Comparison of ENCODE assay signal across 14 cellular contexts in the genomic region with DNA sequence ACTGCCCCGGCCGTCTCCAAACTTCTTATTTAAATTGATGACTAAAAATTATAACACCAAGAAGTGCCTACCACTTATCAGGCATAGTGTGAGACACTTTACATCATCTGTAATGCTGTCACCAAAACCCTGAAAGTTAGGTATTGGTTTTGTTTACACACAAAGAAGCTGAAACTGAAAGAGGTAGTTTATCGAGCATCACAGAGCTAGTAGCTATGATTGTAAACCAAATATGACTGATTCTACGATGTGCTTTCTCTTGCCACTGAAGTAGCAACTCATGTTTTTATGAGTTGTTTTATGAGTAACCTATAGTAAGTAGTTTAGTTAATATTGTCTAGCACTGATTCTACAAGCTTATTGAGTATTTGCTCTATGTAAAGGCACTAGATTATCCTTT. TPM values are rescaled to one million over a fixed set of nuclear protein-coding genes. Genes with fewer than 3 reads are reported as not detected.
DNase-seq lines count a peak whose midpoint lies in the region; ATAC-seq, FAIRE-seq and TF ChIP-seq lines count a peak whose summit lies in the region.
"Had no signal": no experiment of that assay in that cellular context is flagged by ENCODE, and none has a peak within 500 bp of the region (broad histone marks: within the 10 kb centered on the region; RNA-seq: fewer than 3 reads in every experiment).

No MANE protein-coding gene starts in this region.

- H3K9ac ChIP-seq in endodermal cell (ENCODE audit: extremely low read depth, low read length, poor library complexity, severe bottlenecking), result no peak overlapping the region
- H3K9ac ChIP-seq: BLaER1 had no signal

- no peaks in the 10 kb centered on the region for H3K9me3 Mint-ChIP-seq in endodermal cell
- H3K9me3 Mint-ChIP-seq in CD4-positive, alpha-beta memory T cell, result no peaks in the 10 kb centered on the region
- H3K9me3 Mint-ChIP-seq: activated T-helper 1 cell treated with anti-CD3 and anti-CD28 coated beads, Interleukin-12 subunit alpha, Interleukin-12 subunit beta, Interleukin-2, Interleukin-4 antibody, amounts not matched to agents 30 ng/mL and 10 ng/mL and 1 ng/mL, durations not matched to agents 14 hours and 24 hours and 36 hours had no signal

- ATAC-seq in GM19023 (IDR thresholded peaks at IDR 0.05; ENCODE audit: unreplicated experiment) (peak; percentile 73), HG02642 (IDR thresholded peaks at IDR 0.05; ENCODE audit: poor library complexity, unreplicated experiment) (peak; percentile 64), HG03460 (IDR thresholded peaks at IDR 0.05; ENCODE audit: unreplicated experiment) (peak; percentile 57), GM19467 (IDR thresholded peaks at IDR 0.05; ENCODE audit: unreplicated experiment) (no peak)
- ATAC-seq: HCT116 had no signal

- H3K4me1 Mint-ChIP-seq in endodermal cell, result peaks cover 3% of the 10 kb centered on the region
- no peaks in the 10 kb centered on the region for H3K4me1 Mint-ChIP-seq in CD4-positive, alpha-beta memory T cell

- no peaks in the 10 kb centered on the region for H3K27me3 ChIP-seq in endodermal cell (ENCODE audit: control insufficient read depth, insufficient read depth, low read length, poor library complexity, severe bottlenecking)
- H3K27me3 ChIP-seq in CD4-positive, alpha-beta memory T cell (ENCODE audit: insufficient read depth, low read length), result no peaks in the 10 kb centered on the region
- H3K27me3 ChIP-seq: BLaER1 had no signal

- POLR2A ChIA-PET in CD4-positive, alpha-beta memory T cell (lab: Charles Lee; ENCODE audit: partially characterized antibody), result no interaction called here

- FAIRE-seq in GM12892 (lab: Jason Lieb, UNC), result peak; percentile 70

- 90 to 98% methylated on average over 2 to 4 of the region's 4 CpGs for WGBS in endodermal cell (ENCODE audit: insufficient coverage in 1 of 2, insufficient read length in 1 of 2), 2 experiments

- intact Hi-C loops in CD4-positive, alpha-beta memory T cell (cut with micrococcal nuclease), result no loop called here

- peaks cover 64% of the 10 kb centered on the region for H3K36me3 ChIP-seq in endodermal cell (ENCODE audit: control insufficient read depth, insufficient read depth, low read length)
- H3K36me3 ChIP-seq in CD4-positive, alpha-beta memory T cell (ENCODE audit: insufficient read depth, low read length), result peaks cover 10% of the 10 kb centered on the region

- no peak overlapping the region for H3K4me3 ChIP-seq in endodermal cell (ENCODE audit: low read length)
- no peak overlapping the region for H3K4me3 ChIP-seq in CD4-positive, alpha-beta memory T cell (ENCODE audit: low read length in 2 of 2)
- H3K4me3 ChIP-seq: BLaER1, lung had no signal

- no peak for DNase-seq in GM12892 (ENCODE audit: insufficient read length)
- no peak for DNase-seq in endodermal cell
- no peak for DNase-seq in CD4-positive, alpha-beta memory T cell
- DNase-seq: NCI-H226, OCI-M1, WERI-Rb-1 had no signal

- H3K4me1 ChIP-seq in endodermal cell (ENCODE audit: control insufficient read depth, insufficient read depth, low read length), result no peaks in the 10 kb centered on the region
- H3K4me1 ChIP-seq in CD4-positive, alpha-beta memory T cell (ENCODE audit: insufficient read depth, low read length), result no peaks in the 10 kb centered on the region
- H3K4me1 ChIP-seq: BLaER1 had no signal

- no peak overlapping the region for H3K27ac Mint-ChIP-seq in endodermal cell
- H3K27ac Mint-ChIP-seq in CD4-positive, alpha-beta memory T cell, result no peak overlapping the region
- H3K27ac Mint-ChIP-seq: activated T-helper 1 cell treated with anti-CD3 and anti-CD28 coated beads, Interleukin-12 subunit alpha, Interleukin-12 subunit beta, Interleukin-2, Interleukin-4 antibody, amounts not matched to agents 30 ng/mL and 10 ng/mL and 1 ng/mL, durations not matched to agents 14 hours and 24 hours and 36 hours had no signal

- no peaks in the 10 kb centered on the region for H3K9me3 ChIP-seq in endodermal cell (ENCODE audit: control insufficient read depth, low read length)
- H3K9me3 ChIP-seq in CD4-positive, alpha-beta memory T cell (ENCODE audit: control insufficient read depth in 1 of 2, low read length in 2 of 2), result no peaks in the 10 kb centered on the region
- H3K9me3 ChIP-seq: BLaER1 had no signal

- TF ChIP-seq POLR2A in GM12892 (IDR thresholded peaks at IDR 0.05; ENCODE audit: low read depth, low read length), result no peak

- no peak for TF ChIP-seq CTCF in endodermal cell (conservative IDR thresholded peaks at IDR 0.05)

- H3K36me3 Mint-ChIP-seq in endodermal cell (ENCODE audit: low read depth), result peaks cover 33% of the 10 kb centered on the region
- H3K36me3 Mint-ChIP-seq in CD4-positive, alpha-beta memory T cell, result peaks cover 17 to 35% of the 10 kb centered on the region in 2 donors

- no peak overlapping the region for H3K4me3 Mint-ChIP-seq in endodermal cell
- H3K4me3 Mint-ChIP-seq in CD4-positive, alpha-beta memory T cell, result no peak overlapping the region
- H3K4me3 Mint-ChIP-seq: activated T-helper 1 cell treated with anti-CD3 and anti-CD28 coated beads, Interleukin-12 subunit alpha, Interleukin-12 subunit beta, Interleukin-2, Interleukin-4 antibody, amounts not matched to agents 30 ng/mL and 10 ng/mL and 1 ng/mL, durations not matched to agents 14 hours and 24 hours and 36 hours had no signal

- no peaks in the 10 kb centered on the region for H3K27me3 Mint-ChIP-seq in endodermal cell (ENCODE audit: insufficient read depth)
- H3K27me3 Mint-ChIP-seq in CD4-positive, alpha-beta memory T cell, result no peaks in the 10 kb centered on the region

- H3K27ac ChIP-seq in endodermal cell (ENCODE audit: low read depth, low read length), result no peak overlapping the region
- no peak overlapping the region for H3K27ac ChIP-seq in CD4-positive, alpha-beta memory T cell (ENCODE audit: low read depth, low read length)
- H3K27ac ChIP-seq: BLaER1, WERI-Rb-1 had no signal

- CTCF ChIA-PET in CD4-positive, alpha-beta memory T cell (lab: Charles Lee; ENCODE audit: partially characterized antibody), result interaction anchor here (0.9 kb wide), 1 partner anchor 17 kb away, joined by 3 read pairs; no protein-coding TSS in a partner anchor

RNA-seq across cellular contexts. Expression of gene DYNC1I2, which starts 31.5 kb away (rescaled TPM):
- polyA plus RNA-seq in GM12892 (2012; ENCODE audit: missing spikeins), result 61.9 TPM
- total RNA-seq in endodermal cell, result 10 to 100 TPM; 98.5 to 99.4 TPM
- 149 TPM for polyA plus RNA-seq in endodermal cell (2013, experiment 1 of 2)
- polyA plus RNA-seq in endodermal cell (2013, experiment 2 of 2), result 141 TPM
- total RNA-seq in CD4-positive, alpha-beta memory T cell, result 10 to 100 TPM; 50.2 to 50.3 TPM
- polyA plus RNA-seq in CD4-positive, alpha-beta memory T cell, result 10 to 100 TPM; 31.2 to 35.9 TPM
